1 cellular context compared by ENCODE assay signal in genomic region chr16:20811889-20812439, GRCh38.
TF ChIP-seq lines count a peak whose summit lies in the region.

No MANE protein-coding gene starts in this region.

TF ChIP-seq in GM12878, 131 proteins besides CTCF, POLR2A, EP300 and RAD21:
- TF ChIP-seq PAX5 (IDR thresholded peaks at IDR 0.05; ENCODE audit: borderline replicate concordance, low read depth, low read length): peak; percentile 53; the same call in 1 of the 2 replicates
- TF ChIP-seq, protein P1, sequence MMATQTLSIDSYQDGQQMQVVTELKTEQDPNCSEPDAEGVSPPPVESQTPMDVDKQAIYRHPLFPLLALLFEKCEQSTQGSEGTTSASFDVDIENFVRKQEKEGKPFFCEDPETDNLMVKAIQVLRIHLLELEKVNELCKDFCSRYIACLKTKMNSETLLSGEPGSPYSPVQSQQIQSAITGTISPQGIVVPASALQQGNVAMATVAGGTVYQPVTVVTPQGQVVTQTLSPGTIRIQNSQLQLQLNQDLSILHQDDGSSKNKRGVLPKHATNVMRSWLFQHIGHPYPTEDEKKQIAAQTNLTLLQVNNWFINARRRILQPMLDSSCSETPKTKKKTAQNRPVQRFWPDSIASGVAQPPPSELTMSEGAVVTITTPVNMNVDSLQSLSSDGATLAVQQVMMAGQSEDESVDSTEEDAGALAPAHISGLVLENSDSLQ (IDR thresholded peaks at IDR 0.05): no peak
- no peak for TF ChIP-seq HDAC6 (IDR thresholded peaks at IDR 0.05; ENCODE audit: unreplicated experiment)
- no peak for TF ChIP-seq CHD2 (IDR thresholded peaks at IDR 0.05; ENCODE audit: borderline replicate concordance, low read depth, low read length)
